Comparison of ENCODE assay signal across 17 cellular contexts in genomic region chr6:36334343-36334742, GRCh38. TPM values are rescaled to one million over a fixed set of nuclear protein-coding genes. Genes with fewer than 3 reads are reported as not detected.
DNase-seq lines count a peak whose midpoint lies in the region; ATAC-seq and TF ChIP-seq lines count a peak whose summit lies in the region.
"Had no signal": no experiment of that assay in that cellular context is flagged by ENCODE, and none has a peak within 500 bp of the region (broad histone marks: within the 10 kb centered on the region; RNA-seq: fewer than 3 reads in every experiment).

No MANE protein-coding gene starts in this region.

- H3K9me3 ChIP-seq in PC-3 (ENCODE audit: low read length) = no peaks in the 10 kb centered on the region
- no peaks in the 10 kb centered on the region for H3K9me3 ChIP-seq in mucosa of stomach (ENCODE audit: control insufficient read depth, low read length)
- no peaks in the 10 kb centered on the region for H3K9me3 ChIP-seq in testis
- H3K9me3 ChIP-seq in mammary epithelial cell (replicated peaks; ENCODE audit: insufficient read depth, low read length) = no peaks in the 10 kb centered on the region
- H3K9me3 ChIP-seq: sigmoid colon had no signal

- no peaks in the 10 kb centered on the region for H4K20me1 ChIP-seq in PC-3 (ENCODE audit: low read length)
- H4K20me1 ChIP-seq in mammary epithelial cell (ENCODE audit: insufficient read depth, low read length) = no peaks in the 10 kb centered on the region

- no peak overlapping the region for H3K4me3 ChIP-seq in PC-3 (ENCODE audit: low read length)
- H3K4me3 ChIP-seq in coronary artery = peak overlapping the region; percentile 11
- H3K4me3 ChIP-seq in mucosa of stomach (ENCODE audit: low read length) = peak overlapping the region; percentile 2
- no peak overlapping the region for H3K4me3 ChIP-seq in testis
- H3K4me3 ChIP-seq in mammary epithelial cell (replicated peaks in 1 of 3; ENCODE audit: insufficient read depth in 1 of 3, low read depth in 2 of 3, low read length in 3 of 3) = no peak overlapping the region
- H3K4me3 ChIP-seq: GM23248, sigmoid colon had no signal

- H3K4me1 ChIP-seq in PC-3 (ENCODE audit: insufficient read depth, low read length) (peaks cover 11% of the 10 kb centered on the region; the same call in 1 of the 2 replicates), mucosa of stomach (ENCODE audit: control insufficient read depth, insufficient read depth, low read length) (peaks cover 27% of the 10 kb centered on the region), testis (peaks cover 24% of the 10 kb centered on the region), mammary epithelial cell (ENCODE audit: insufficient read depth, low read length) (no peaks in the 10 kb centered on the region)

- no peaks in the 10 kb centered on the region for H3K79me2 ChIP-seq in PC-3 (ENCODE audit: low read length)
- no peaks in the 10 kb centered on the region for H3K79me2 ChIP-seq in mammary epithelial cell (ENCODE audit: insufficient read depth, low read length)

- H3K27me3 ChIP-seq in PC-3 (ENCODE audit: low read length) = no peaks in the 10 kb centered on the region
- H3K27me3 ChIP-seq in mucosa of stomach (ENCODE audit: control insufficient read depth, insufficient read depth, low read length) = no peaks in the 10 kb centered on the region
- H3K27me3 ChIP-seq in testis = no peaks in the 10 kb centered on the region
- peaks cover 6% of the 10 kb centered on the region for H3K27me3 ChIP-seq in mammary epithelial cell (ENCODE audit: insufficient read depth, low read length)

- no peaks in the 10 kb centered on the region for H3K36me3 ChIP-seq in PC-3 (ENCODE audit: low read depth, low read length)
- H3K36me3 ChIP-seq in mucosa of stomach (ENCODE audit: control insufficient read depth, insufficient read depth, low read length) = no peaks in the 10 kb centered on the region
- no peaks in the 10 kb centered on the region for H3K36me3 ChIP-seq in testis (ENCODE audit: low read depth, missing control alignments)
- no peaks in the 10 kb centered on the region for H3K36me3 ChIP-seq in mammary epithelial cell (ENCODE audit: insufficient read depth, low read length)
- H3K36me3 ChIP-seq: sigmoid colon had no signal

- ATAC-seq in PC-3 = no peak

- in situ Hi-C loops in mammary epithelial cell (cut with MboI; ENCODE audit: low sequenced_read_pairs in 2 of 2) = no loop called here

- DNase-seq in PC-3 = no peak
- no peak for DNase-seq in coronary artery (ENCODE audit: low spot score)
- DNase-seq in testis = peak; percentile 71
- no peak for DNase-seq in NCI-H1694 treated with DMSO at 0.1 percent for 48 hours (lab: John Stamatoyannopoulos, UW)
- no peak for DNase-seq in amniotic stem cell (lab: John Stamatoyannopoulos, UW)
- no peak for DNase-seq in mammary epithelial cell
- DNase-seq: activated CD4-positive, alpha-beta T cell treated with anti-CD3 and anti-CD28 coated beads, Interleukin-2, amount 50 U/mL, for 48 hours; DND-41; erythroblast; islet precursor cell; NCI-H1105; sigmoid colon; stimulated activated CD4-positive, alpha-beta T cell treated with anti-CD3 and anti-CD28 coated beads, Interleukin-4, amount 100 ng/mL, for 1 hour had no signal

- TF ChIP-seq POLR2A in testis (IDR thresholded peaks at IDR 0.05) = no peak

- no TSS peak for BruUV-seq in PC-3 (replicated peaks; lab: Mats Ljungman, UMichigan)
- no TSS peak for BruUV-seq in mammary epithelial cell (replicated peaks; lab: Mats Ljungman, UMichigan)

- CTCF ChIA-PET in PC-3 (lab: Charles Lee) = no interaction called here
- CTCF ChIA-PET in mammary epithelial cell (lab: Charles Lee; ENCODE audit: low non-redundant PET) = no interaction called here

- TF ChIP-seq CTCF in PC-3 (conservative IDR thresholded peaks at IDR 0.05; ENCODE audit: low read depth, low read length) (no peak), coronary artery (IDR thresholded peaks at IDR 0.05) (no peak), testis (IDR thresholded peaks at IDR 0.05) (no peak), mammary epithelial cell (conservative IDR thresholded peaks at IDR 0.05 in 1 of 2, IDR thresholded peaks at IDR 0.05 in 1 of 2; ENCODE audit: extremely low read depth in 1 of 2, insufficient read depth in 1 of 2, low read depth in 1 of 2, low read length in 2 of 2) (no peak)

- intact Hi-C loops in PC-3 (cut with micrococcal nuclease) (no loop called here), testis (cut with DNase I; ENCODE audit: low total_unique reads) (no loop called here), mammary epithelial cell (cut with micrococcal nuclease) (no loop called here)

- POLR2A ChIA-PET in PC-3 (lab: Charles Lee; ENCODE audit: unreplicated experiment) = no interaction called here

- H3K9ac ChIP-seq in PC-3 (ENCODE audit: low read length) (no peak overlapping the region), mucosa of stomach (ENCODE audit: low read length) (peak overlapping the region; percentile 56), mammary epithelial cell (ENCODE audit: insufficient read depth, low read length) (no peak overlapping the region)
- H3K9ac ChIP-seq: GM23248 had no signal

- H3K4me2 ChIP-seq in PC-3 (ENCODE audit: low read length) (peak overlapping the region; percentile 65), mammary epithelial cell (ENCODE audit: insufficient read depth, low read depth, low read length) (no peak overlapping the region)

- 30 to 46% methylated on average over 5 to 7 of the region's 7 CpGs for WGBS in testis, 2 donors
- WGBS in mammary epithelial cell (ENCODE audit: low coverage, missing lambda C conversion rate) = 37% methylated on average over 7 of the region's 7 CpGs

- H3K9me2 ChIP-seq in PC-3 (replicated peaks; ENCODE audit: low read length) = no peaks in the 10 kb centered on the region

- dilution Hi-C loops in mammary epithelial cell (cut with HindIII; ENCODE audit: low sequenced_read_pairs) = loop anchor here (5.0 kb wide), 1 partner anchor 33 kb away; no protein-coding TSS in a partner anchor

- H3F3A ChIP-seq in PC-3 (ENCODE audit: low read length, unreplicated experiment) = no peaks in the 10 kb centered on the region

- peak overlapping the region; percentile 82; the same call in 1 of the 2 replicates for H2AFZ ChIP-seq in PC-3 (ENCODE audit: low read length)
- no peak overlapping the region for H2AFZ ChIP-seq in mammary epithelial cell (ENCODE audit: low read depth, low read length)
- H2AFZ ChIP-seq: GM23248 had no signal

- no peak overlapping the region for H3K27ac ChIP-seq in PC-3 (ENCODE audit: low read length)
- H3K27ac ChIP-seq in coronary artery = no peak overlapping the region
- H3K27ac ChIP-seq in testis = peak overlapping the region; percentile 83 to 89
- H3K27ac ChIP-seq in mammary epithelial cell (ENCODE audit: insufficient read depth, low read depth, low read length) = no peak overlapping the region
- H3K27ac ChIP-seq: GM23248, sigmoid colon had no signal

RNA-seq across cellular contexts. Expression of gene BNIP5, which starts 2.3 kb away (rescaled TPM):
- total RNA-seq in PC-3 (2014; rRNA removed) = not detected in 2 replicates
- under 1 TPM; 0.68 to 0.87 TPM for total RNA-seq in testis
- 0.96 TPM for polyA plus RNA-seq in testis (ENCODE audit: insufficient read depth, low read depth, low replicate concordance)
- total RNA-seq in mammary epithelial cell = not detected
- polyA plus RNA-seq in mammary epithelial cell = not detected
- polyA minus RNA-seq in mammary epithelial cell = not detected
- total RNA-seq: GM23248, myocyte, sigmoid colon had no signal
- polyA plus RNA-seq: CD14-positive monocyte, GM23248 had no signal

RNA-seq across cellular contexts. Expression of gene ETV7, which starts 53.1 kb away (rescaled TPM):
- total RNA-seq in PC-3 (2014; rRNA removed) (not detected in 2 replicates), testis (1 to 10 TPM in 1 of 2 donors, under 1 TPM in 1; 0.68 to 1.3 TPM), mammary epithelial cell (1 to 10 TPM in 1 of 2 donors, under 1 TPM in 1; 0.64 to 1.0 TPM)
- polyA plus RNA-seq in testis (ENCODE audit: insufficient read depth, low read depth, low replicate concordance) (2.2 TPM), mammary epithelial cell (0.78 TPM)
- not detected for polyA minus RNA-seq in mammary epithelial cell
- total RNA-seq: myocyte had no signal

Comparison
In these comparisons a context has a peak if more than half of its experiments do, and no peak if none do; other contexts are left out.
1. H3K27ac ChIP-seq: peak in testis (2 of 2); none in PC-3 (single experiment), coronary artery (0 of 2) and mammary epithelial cell (single experiment).
2. H3K4me3 ChIP-seq: peak in coronary artery (single experiment) and mucosa of stomach (single experiment); none in PC-3 (single experiment), testis (0 of 2) and mammary epithelial cell (0 of 3).